23 cellular contexts compared by ENCODE assay signal in genomic region chr7:159142730-159143129, GRCh38. TPM values are rescaled to one million over a fixed set of nuclear protein-coding genes. Genes with fewer than 3 reads are reported as not detected.
DNase-seq lines count a peak whose midpoint lies in the region; ATAC-seq and TF ChIP-seq lines count a peak whose summit lies in the region.
"Had no signal": no experiment of that assay in that cellular context is flagged by ENCODE, and none has a peak within 500 bp of the region (broad histone marks: within the 10 kb centered on the region; RNA-seq: fewer than 3 reads in every experiment).

No MANE protein-coding gene starts in this region.

- H3K4ac ChIP-seq in mesenchymal stem cell (ENCODE audit: low read depth in 1 of 2, low read length in 2 of 2): no peak overlapping the region

- 74% methylated on average over 4 of the region's 10 CpGs for WGBS in mesenchymal stem cell
- 66% methylated on average over 10 of the region's 10 CpGs for WGBS in smooth muscle cell (ENCODE audit: low lambda C conversion rate)

- H4K20me1 ChIP-seq in smooth muscle cell (ENCODE audit: low read depth): no peaks in the 10 kb centered on the region

- H3K27ac Mint-ChIP-seq in activated T-cell treated with anti-CD3 and anti-CD28 coated beads, Interleukin-2, amount 50 U/mL, for 72 hours: no peak overlapping the region
- no peak overlapping the region for H3K27ac Mint-ChIP-seq in activated CD8-positive, alpha-beta memory T cell treated with anti-CD3 and anti-CD28 coated beads, Interleukin-2, amount 10 ng/mL, durations not matched to agents 7 days and 5 days
- peak overlapping the region in 2 of 6 donors; percentile 33 to 75 for H3K27ac Mint-ChIP-seq in immature natural killer cell
- H3K27ac Mint-ChIP-seq in naive thymus-derived CD4-positive, alpha-beta T cell: no peak overlapping the region
- H3K27ac Mint-ChIP-seq: naive B cell had no signal

- TF ChIP-seq CTCF in smooth muscle cell (IDR thresholded peaks at IDR 0.05; ENCODE audit: borderline replicate concordance, insufficient read depth, poor library complexity, severe bottlenecking): no peak

- no peak overlapping the region for H3K18ac ChIP-seq in mesenchymal stem cell (ENCODE audit: low read depth in 1 of 2, low read length in 2 of 2)

- DNase-seq in activated T-cell treated with anti-CD3 and anti-CD28 coated beads, Interleukin-2, amount 50 U/mL, for 4 hours: no peak
- no peak for DNase-seq in activated T-cell treated with anti-CD3 and anti-CD28 coated beads, Interleukin-2, amount 50 U/mL, for 72 hours
- peak; percentile 37 for DNase-seq in activated CD8-positive, alpha-beta memory T cell treated with anti-CD3 and anti-CD28 coated beads, Interleukin-2, amount 10 ng/mL, durations not matched to agents 7 days and 5 days
- DNase-seq in immature natural killer cell (no peak), mesenchymal stem cell (no peak), smooth muscle cell (lab: John Stamatoyannopoulos, UW; ENCODE audit: unreplicated experiment) (no peak)
- no peak for DNase-seq in naive thymus-derived CD4-positive, alpha-beta T cell
- DNase-seq: activated naive CD4-positive, alpha-beta T cell; colonic mucosa; GDM1; mammary epithelial cell; naive B cell; NCI-H1436 treated with DMSO at 0.1 percent for 48 hours; NCI-H2171 treated with DMSO at 0.1 percent for 48 hours; NCI-H82; substantia nigra; T1000 had no signal

- H3K4me2 ChIP-seq in mesenchymal stem cell (ENCODE audit: low read length, poor library complexity, severe bottlenecking) (no peak overlapping the region), smooth muscle cell (no peak overlapping the region)

- intact Hi-C loops in naive thymus-derived CD4-positive, alpha-beta T cell (cut with micrococcal nuclease): no loop called here

- no peak overlapping the region for H2BK120ac ChIP-seq in mesenchymal stem cell (ENCODE audit: low read depth, low read length)

- peaks cover 44% of the 10 kb centered on the region for H3K27me3 Mint-ChIP-seq in activated T-cell treated with anti-CD3 and anti-CD28 coated beads, Interleukin-2, amount 50 U/mL, for 4 hours (ENCODE audit: low read depth)
- peaks cover 35% of the 10 kb centered on the region for H3K27me3 Mint-ChIP-seq in activated T-cell treated with anti-CD3 and anti-CD28 coated beads, Interleukin-2, amount 50 U/mL, for 72 hours (ENCODE audit: low read depth)
- peaks cover 35% of the 10 kb centered on the region for H3K27me3 Mint-ChIP-seq in activated CD8-positive, alpha-beta memory T cell treated with anti-CD3 and anti-CD28 coated beads, Interleukin-2, amount 10 ng/mL, durations not matched to agents 7 days and 5 days
- peaks cover 4 to 26% (median 12%) of the 10 kb centered on the region in 3 donors for H3K27me3 Mint-ChIP-seq in immature natural killer cell (ENCODE audit: low read depth in 3 of 3)
- peaks cover 27 to 45% (median 34%) of the 10 kb centered on the region in 5 donors for H3K27me3 Mint-ChIP-seq in naive thymus-derived CD4-positive, alpha-beta T cell

- H4K8ac ChIP-seq in mesenchymal stem cell (ENCODE audit: low read length): no peak overlapping the region

- H3K9me3 ChIP-seq in stomach smooth muscle (ENCODE audit: control insufficient read depth in 2 of 2, low read length in 2 of 2): no peaks in the 10 kb centered on the region
- no peaks in the 10 kb centered on the region for H3K9me3 ChIP-seq in mesenchymal stem cell (ENCODE audit: control insufficient read depth, low read length)
- no peaks in the 10 kb centered on the region for H3K9me3 ChIP-seq in naive thymus-derived CD4-positive, alpha-beta T cell (ENCODE audit: control insufficient read depth in 2 of 3, low read length in 3 of 3)
- H3K9me3 ChIP-seq in smooth muscle cell (replicated peaks; ENCODE audit: low read depth): no peaks in the 10 kb centered on the region
- H3K9me3 ChIP-seq: colonic mucosa, HAP-1, prostate gland had no signal

- H3K27ac ChIP-seq in stomach smooth muscle (ENCODE audit: low read length) (no peak overlapping the region), mesenchymal stem cell (ENCODE audit: low read length, poor library complexity, severe bottlenecking) (no peak overlapping the region), smooth muscle cell (ENCODE audit: low read depth) (no peak overlapping the region)
- no peak overlapping the region for H3K27ac ChIP-seq in naive thymus-derived CD4-positive, alpha-beta T cell (ENCODE audit: low read depth, low read length)
- H3K27ac ChIP-seq: C4-2B, colonic mucosa, prostate gland had no signal

- H2AFZ ChIP-seq in mesenchymal stem cell (ENCODE audit: low read depth, low read length) (no peak overlapping the region), smooth muscle cell (ENCODE audit: low read depth) (no peak overlapping the region)

- POLR2A ChIA-PET in naive thymus-derived CD4-positive, alpha-beta T cell (lab: Charles Lee): no interaction called here

- H3K4me3 ChIP-seq in stomach smooth muscle (ENCODE audit: low read length in 2 of 2): peak overlapping the region; percentile 2 to 75
- no peak overlapping the region for H3K4me3 ChIP-seq in mesenchymal stem cell (ENCODE audit: insufficient read depth in 1 of 2, low read depth in 1 of 2, low read length in 2 of 2)
- no peak overlapping the region for H3K4me3 ChIP-seq in naive thymus-derived CD4-positive, alpha-beta T cell (ENCODE audit: low read length)
- H3K4me3 ChIP-seq in smooth muscle cell: no peak overlapping the region
- H3K4me3 ChIP-seq: colonic mucosa, HAP-1 had no signal

- H3K23ac ChIP-seq in mesenchymal stem cell (ENCODE audit: low read length in 2 of 2): no peak overlapping the region

- CTCF ChIA-PET in activated CD8-positive, alpha-beta memory T cell treated with anti-CD3 and anti-CD28 coated beads, Interleukin-2, amount 10 ng/mL, durations not matched to agents 7 days and 5 days (lab: Charles Lee): no interaction called here
- CTCF ChIA-PET in naive thymus-derived CD4-positive, alpha-beta T cell (lab: Charles Lee): no interaction called here

- H3K36me3 ChIP-seq in stomach smooth muscle (ENCODE audit: control insufficient read depth in 2 of 2, insufficient read depth in 2 of 2, low read length in 2 of 2) (peaks cover 0 to 4% of the 10 kb centered on the region in 2 donors), mesenchymal stem cell (ENCODE audit: control insufficient read depth in 1 of 2, insufficient read depth in 2 of 2, low read depth in 1 of 2, low read length in 2 of 2) (no peaks in the 10 kb centered on the region), smooth muscle cell (ENCODE audit: low read depth) (no peaks in the 10 kb centered on the region)
- H3K36me3 ChIP-seq in naive thymus-derived CD4-positive, alpha-beta T cell (ENCODE audit: control insufficient read depth in 2 of 3, insufficient read depth in 3 of 3, low read length in 3 of 3): no peaks in the 10 kb centered on the region
- H3K36me3 ChIP-seq: colonic mucosa, HAP-1, prostate gland had no signal

- no peak for ATAC-seq in activated T-cell treated with anti-CD3 and anti-CD28 coated beads, Interleukin-2, amount 50 U/mL, for 4 hours
- ATAC-seq in activated T-cell treated with anti-CD3 and anti-CD28 coated beads, Interleukin-2, amount 50 U/mL, for 72 hours (replicated peaks in 1 of 2): no peak
- ATAC-seq in activated CD8-positive, alpha-beta memory T cell treated with anti-CD3 and anti-CD28 coated beads, Interleukin-2, amount 10 ng/mL, durations not matched to agents 7 days and 5 days: no peak
- ATAC-seq in naive thymus-derived CD4-positive, alpha-beta T cell: no peak

- peaks cover 3% of the 10 kb centered on the region for H3K4me1 Mint-ChIP-seq in activated T-cell treated with anti-CD3 and anti-CD28 coated beads, Interleukin-2, amount 50 U/mL, for 4 hours (ENCODE audit: low read depth)
- H3K4me1 Mint-ChIP-seq in activated T-cell treated with anti-CD3 and anti-CD28 coated beads, Interleukin-2, amount 50 U/mL, for 72 hours (ENCODE audit: low read depth): peaks cover 8% of the 10 kb centered on the region
- H3K4me1 Mint-ChIP-seq in activated CD8-positive, alpha-beta memory T cell treated with anti-CD3 and anti-CD28 coated beads, Interleukin-2, amount 10 ng/mL, durations not matched to agents 7 days and 5 days: peaks cover 4% of the 10 kb centered on the region
- peaks cover 24 to 25% of the 10 kb centered on the region in 2 donors for H3K4me1 Mint-ChIP-seq in immature natural killer cell
- peaks cover 0 to 14% (median 6%) of the 10 kb centered on the region in 7 donors for H3K4me1 Mint-ChIP-seq in naive thymus-derived CD4-positive, alpha-beta T cell

- no peaks in the 10 kb centered on the region for H3K9me3 Mint-ChIP-seq in activated T-cell treated with anti-CD3 and anti-CD28 coated beads, Interleukin-2, amount 50 U/mL, for 4 hours
- no peaks in the 10 kb centered on the region for H3K9me3 Mint-ChIP-seq in activated T-cell treated with anti-CD3 and anti-CD28 coated beads, Interleukin-2, amount 50 U/mL, for 72 hours
- H3K9me3 Mint-ChIP-seq in activated CD8-positive, alpha-beta memory T cell treated with anti-CD3 and anti-CD28 coated beads, Interleukin-2, amount 10 ng/mL, durations not matched to agents 7 days and 5 days (ENCODE audit: low read depth): no peaks in the 10 kb centered on the region
- no peaks in the 10 kb centered on the region for H3K9me3 Mint-ChIP-seq in immature natural killer cell
- H3K9me3 Mint-ChIP-seq in naive thymus-derived CD4-positive, alpha-beta T cell: peaks cover 0 to 2% (median 0%) of the 10 kb centered on the region in 11 donors

- H3F3A ChIP-seq in smooth muscle cell (ENCODE audit: low read depth): no peaks in the 10 kb centered on the region

- H3K14ac ChIP-seq in mesenchymal stem cell (ENCODE audit: low read length in 2 of 2): no peak overlapping the region

- H2AK5ac ChIP-seq in mesenchymal stem cell (ENCODE audit: low read length, severe bottlenecking): no peak overlapping the region

- H4K91ac ChIP-seq in mesenchymal stem cell (ENCODE audit: low read length): no peak overlapping the region

- no peaks in the 10 kb centered on the region for H3K36me3 Mint-ChIP-seq in activated T-cell treated with anti-CD3 and anti-CD28 coated beads, Interleukin-2, amount 50 U/mL, for 4 hours (ENCODE audit: insufficient read depth)
- no peaks in the 10 kb centered on the region for H3K36me3 Mint-ChIP-seq in activated T-cell treated with anti-CD3 and anti-CD28 coated beads, Interleukin-2, amount 50 U/mL, for 72 hours (ENCODE audit: insufficient read depth in 2 of 2)
- no peaks in the 10 kb centered on the region for H3K36me3 Mint-ChIP-seq in activated CD8-positive, alpha-beta memory T cell treated with anti-CD3 and anti-CD28 coated beads, Interleukin-2, amount 10 ng/mL, durations not matched to agents 7 days and 5 days
- peaks cover 2 to 8% (median 6%) of the 10 kb centered on the region in 3 donors for H3K36me3 Mint-ChIP-seq in immature natural killer cell
- H3K36me3 Mint-ChIP-seq in naive thymus-derived CD4-positive, alpha-beta T cell: no peaks in the 10 kb centered on the region
- H3K36me3 Mint-ChIP-seq: naive B cell had no signal

- H3K4me3 Mint-ChIP-seq in activated T-cell treated with anti-CD3 and anti-CD28 coated beads, Interleukin-2, amount 50 U/mL, for 4 hours: peak overlapping the region; percentile 41
- H3K4me3 Mint-ChIP-seq in activated T-cell treated with anti-CD3 and anti-CD28 coated beads, Interleukin-2, amount 50 U/mL, for 72 hours: peak overlapping the region in 1 of 2 donors; percentile 23
- H3K4me3 Mint-ChIP-seq in activated CD8-positive, alpha-beta memory T cell treated with anti-CD3 and anti-CD28 coated beads, Interleukin-2, amount 10 ng/mL, durations not matched to agents 7 days and 5 days: no peak overlapping the region
- H3K4me3 Mint-ChIP-seq in immature natural killer cell: peak overlapping the region; percentile 0 to 85 (median 69)
- peak overlapping the region in 5 of 10 donors; percentile 12 to 74 (median 65) for H3K4me3 Mint-ChIP-seq in naive thymus-derived CD4-positive, alpha-beta T cell

- no peaks in the 10 kb centered on the region for H3K79me2 ChIP-seq in smooth muscle cell (ENCODE audit: low read depth)

- H2BK15ac ChIP-seq in mesenchymal stem cell (ENCODE audit: low read depth, poor library complexity, severe bottlenecking): no peak overlapping the region

- H2BK12ac ChIP-seq in mesenchymal stem cell (ENCODE audit: low read length in 2 of 2): no peak overlapping the region

- H3K9ac ChIP-seq in stomach smooth muscle (ENCODE audit: low read length in 2 of 2) (no peak overlapping the region), mesenchymal stem cell (ENCODE audit: low read length) (no peak overlapping the region), smooth muscle cell (ENCODE audit: low read depth) (no peak overlapping the region)

- H3K4me1 ChIP-seq in stomach smooth muscle (ENCODE audit: control insufficient read depth, insufficient read depth, low read length) (peaks cover 12% of the 10 kb centered on the region), mesenchymal stem cell (ENCODE audit: control insufficient read depth, insufficient read depth, low read depth, low read length) (peaks cover 17% of the 10 kb centered on the region), smooth muscle cell (ENCODE audit: low read depth) (peaks cover 26% of the 10 kb centered on the region)
- peaks cover 0 to 8% of the 10 kb centered on the region in 2 donors for H3K4me1 ChIP-seq in naive thymus-derived CD4-positive, alpha-beta T cell (ENCODE audit: control insufficient read depth in 2 of 2, insufficient read depth in 2 of 2, low read length in 2 of 2)
- H3K4me1 ChIP-seq: colonic mucosa, HAP-1, prostate gland had no signal

- H2BK5ac ChIP-seq in mesenchymal stem cell (ENCODE audit: low read depth, low read length, poor library complexity, severe bottlenecking): no peak overlapping the region

- no peaks in the 10 kb centered on the region for H3K79me1 ChIP-seq in mesenchymal stem cell (replicated peaks; ENCODE audit: low read length, poor library complexity, severe bottlenecking)

- H3K27me3 ChIP-seq in stomach smooth muscle (ENCODE audit: control insufficient read depth in 1 of 2, insufficient read depth in 2 of 2, low read length in 2 of 2): peaks cover 7 to 30% of the 10 kb centered on the region in 2 donors
- H3K27me3 ChIP-seq in mesenchymal stem cell (ENCODE audit: control insufficient read depth in 1 of 2, insufficient read depth in 1 of 2, low read length in 2 of 2): peaks cover 48 to 52% of the 10 kb centered on the region in 2 experiments
- H3K27me3 ChIP-seq in naive thymus-derived CD4-positive, alpha-beta T cell (ENCODE audit: control insufficient read depth in 2 of 2, insufficient read depth in 2 of 2, low read length in 2 of 2): peaks cover 5 to 11% of the 10 kb centered on the region in 2 donors
- H3K27me3 ChIP-seq in smooth muscle cell (ENCODE audit: low read depth): peaks cover 59% of the 10 kb centered on the region

RNA-seq across cellular contexts. Expression of gene VIPR2, which starts 1.9 kb away (rescaled TPM):
- total RNA-seq in activated T-cell treated with anti-CD3 and anti-CD28 coated beads, Interleukin-2, amount 50 U/mL, for 4 hours: under 1 TPM; 0.14 to 0.30 (median 0.26) TPM
- total RNA-seq in activated T-cell treated with anti-CD3 and anti-CD28 coated beads, Interleukin-2, amount 50 U/mL, for 72 hours: 1 to 10 TPM in 1 of 2 donors, under 1 TPM in 1; 0.46 to 3.0 TPM
- total RNA-seq in activated CD8-positive, alpha-beta memory T cell treated with anti-CD3 and anti-CD28 coated beads, Interleukin-2, amount 10 ng/mL, durations not matched to agents 7 days and 5 days: under 1 TPM in 1 of 2 experiments, not detected in 1; 0.05 TPM
- polyA plus RNA-seq in immature natural killer cell (1 to 10 TPM in 2 of 3 donors, under 1 TPM in 1; 0.41 to 5.2 (median 2.4) TPM), smooth muscle cell (not detected in 2 replicates)
- polyA plus RNA-seq in mesenchymal stem cell (2013, experiment 1 of 2): not detected
- 0.01 TPM for polyA plus RNA-seq in mesenchymal stem cell (2013, experiment 2 of 2)
- 1 to 10 TPM in 1 of 5 experiments, under 1 TPM in 2, not detected in 2; 0.27 to 1.3 (median 0.98) TPM for total RNA-seq in naive thymus-derived CD4-positive, alpha-beta T cell
- polyA plus RNA-seq in naive thymus-derived CD4-positive, alpha-beta T cell: not detected
- total RNA-seq in smooth muscle cell: not detected in 2 replicates
- total RNA-seq: kidney epithelial cell, mammary epithelial cell, MCF 10A had no signal
- polyA plus RNA-seq: mammary epithelial cell had no signal

Comparison
In these comparisons a context has a peak if more than half of its experiments do, and no peak if none do; other contexts are left out.
1. H3K4me3 ChIP-seq: peak in stomach smooth muscle (2 of 2); none in mesenchymal stem cell (0 of 2), naive thymus-derived CD4-positive, alpha-beta T cell (single experiment) and smooth muscle cell (single experiment).